11 cellular contexts compared by ENCODE assay signal in genomic region chr3:64188810-64189560, GRCh38. TPM values are rescaled to one million over a fixed set of nuclear protein-coding genes. Genes with fewer than 3 reads are reported as not detected.
DNase-seq lines count a peak whose midpoint lies in the region; FAIRE-seq and TF ChIP-seq lines count a peak whose summit lies in the region.
"Had no signal": no experiment of that assay in that cellular context is flagged by ENCODE, and none has a peak within 500 bp of the region (broad histone marks: within the 10 kb centered on the region; RNA-seq: fewer than 3 reads in every experiment).

No MANE protein-coding gene starts in this region.

- H3K27me3 Mint-ChIP-seq in mesothelial cell of epicardium (ENCODE audit: low read depth) = no peaks in the 10 kb centered on the region

- H3K4me3 Mint-ChIP-seq in mesothelial cell of epicardium = no peak overlapping the region

- intact Hi-C loops in endothelial cell of umbilical vein (cut with micrococcal nuclease) = loop anchor here (1.0 to 5.0 kb wide), 4 partner anchors 78 to 208 kb away; partner anchors contain the start of gene PSMD6
- intact Hi-C loops in vagina (cut with DNase I) = no loop called here

- H2AFZ ChIP-seq in endothelial cell of umbilical vein (ENCODE audit: low read depth, low read length) = peak overlapping the region; percentile 53

- FAIRE-seq in endothelial cell of umbilical vein (lab: Jason Lieb, UNC) = peak; percentile 92
- FAIRE-seq: islet of Langerhans had no signal

- dilution Hi-C loops in endothelial cell of umbilical vein (cut with MboI; ENCODE audit: extremely low pct_ligation_motif_present, low sequenced_read_pairs) = no loop called here

- POLR2A ChIA-PET in endothelial cell of umbilical vein (lab: Charles Lee) = no interaction called here

- DNase-seq in NCI-H510A treated with DMSO at 0.1 percent for 48 hours (lab: John Stamatoyannopoulos, UW) (peak; percentile 47), NCI-H510A (lab: John Stamatoyannopoulos, UW) (no peak), endothelial cell of umbilical vein (ENCODE audit: low read depth, low spot score) (peak; percentile 98), mesothelial cell of epicardium (ENCODE audit: low spot score in 2 of 2, unreplicated experiment in 2 of 2) (no peak), vagina (ENCODE audit: extremely low spot score in 2 of 2) (no peak), HPDE6-E6E7 (ENCODE audit: extremely low spot score) (no peak), cerebellar nuclear complex (lab: John Stamatoyannopoulos, UW) (no peak)
- no peak for DNase-seq in central memory CD4-positive, alpha-beta T cell
- DNase-seq: AML-193 had no signal

- peaks cover 40% of the 10 kb centered on the region for H3K4me1 ChIP-seq in endothelial cell of umbilical vein (ENCODE audit: control insufficient read depth, extremely low read depth, insufficient read depth, low read length)
- peaks cover 75% of the 10 kb centered on the region for H3K4me1 ChIP-seq in vagina

- peaks cover 55% of the 10 kb centered on the region for H3K4me1 Mint-ChIP-seq in mesothelial cell of epicardium

- H3K27ac ChIP-seq in endothelial cell of umbilical vein (ENCODE audit: insufficient read depth, low read depth, low read length) = peak overlapping the region; percentile 84
- H3K27ac ChIP-seq in vagina = peak overlapping the region; percentile 80
- H3K27ac ChIP-seq: VCaP had no signal

- peak overlapping the region; percentile 58 for H3K4me2 ChIP-seq in endothelial cell of umbilical vein (ENCODE audit: insufficient read depth, low read length)

- no TSS peak for BruUV-seq in endothelial cell of umbilical vein (replicated peaks; lab: Mats Ljungman, UMichigan)

- H3K36me3 Mint-ChIP-seq in mesothelial cell of epicardium = peaks cover 22% of the 10 kb centered on the region

- H4K20me1 ChIP-seq in endothelial cell of umbilical vein (replicated peaks; ENCODE audit: control insufficient read depth, extremely low read depth, insufficient read depth, low read length) = no peaks in the 10 kb centered on the region

- TF ChIP-seq CTCF in endothelial cell of umbilical vein (IDR thresholded peaks at IDR 0.05; ENCODE audit: extremely low read depth in 1 of 2, insufficient read depth in 1 of 2, low read depth in 1 of 2, low read length in 2 of 2) (no peak), mesothelial cell of epicardium (IDR thresholded peaks at IDR 0.05; ENCODE audit: unreplicated experiment) (no peak), vagina (IDR thresholded peaks at IDR 0.05) (no peak)

- TF ChIP-seq POLR2A in endothelial cell of umbilical vein (IDR thresholded peaks at IDR 0.05; ENCODE audit: low read depth, low read length) (no peak), vagina (IDR thresholded peaks at IDR 0.05) (no peak)

- H3K36me3 ChIP-seq in endothelial cell of umbilical vein (ENCODE audit: control insufficient read depth in 2 of 2, extremely low read depth in 1 of 2, insufficient read depth in 2 of 2, low read length in 2 of 2) (no peaks in the 10 kb centered on the region), vagina (no peaks in the 10 kb centered on the region)

- H3K9me1 ChIP-seq in endothelial cell of umbilical vein (replicated peaks; ENCODE audit: control insufficient read depth, extremely low read depth, insufficient read depth, low read length) = no peaks in the 10 kb centered on the region

- H3K9ac ChIP-seq in endothelial cell of umbilical vein (replicated peaks; ENCODE audit: extremely low read depth, insufficient read depth, low read length) = peak overlapping the region; percentile 27

- H3K27me3 ChIP-seq in endothelial cell of umbilical vein (ENCODE audit: control insufficient read depth in 2 of 2, insufficient read depth in 2 of 2, low read length in 2 of 2) = no peaks in the 10 kb centered on the region
- H3K27me3 ChIP-seq in vagina = no peaks in the 10 kb centered on the region

- CTCF ChIA-PET in endothelial cell of umbilical vein (lab: Charles Lee) = interaction anchor here (1.8 to 3.7 kb wide), 2 partner anchors 31 to 36 kb away, joined by 7 to 37 read pairs; partner anchors contain the start of gene PRICKLE2

- H3K27ac Mint-ChIP-seq in mesothelial cell of epicardium = peak overlapping the region; percentile 93

- peaks cover 13% of the 10 kb centered on the region for H3K9me3 Mint-ChIP-seq in mesothelial cell of epicardium

- H3K4me3 ChIP-seq in endothelial cell of umbilical vein (replicated peaks in 1 of 3; ENCODE audit: insufficient read depth in 1 of 3, low read depth in 1 of 3, low read length in 3 of 3) = no peak overlapping the region
- no peak overlapping the region for H3K4me3 ChIP-seq in vagina

- H3K9me3 ChIP-seq in endothelial cell of umbilical vein (replicated peaks; ENCODE audit: control insufficient read depth, insufficient read depth, low read length) (no peaks in the 10 kb centered on the region), vagina (no peaks in the 10 kb centered on the region)

- no peaks in the 10 kb centered on the region for H3K79me2 ChIP-seq in endothelial cell of umbilical vein (ENCODE audit: control insufficient read depth, insufficient read depth, low read length)

TF ChIP-seq in endothelial cell of umbilical vein, 7 proteins besides CTCF, POLR2A, EP300 and RAD21:
- TF ChIP-seq EZH2 (IDR thresholded peaks at IDR 0.05; ENCODE audit: borderline replicate concordance, low read depth, low read length, severe bottlenecking) (no peak), GATA2 (IDR thresholded peaks at IDR 0.05; ENCODE audit: insufficient read depth, insufficient read length, low read depth, low read length) (peak; percentile 97), JUN (IDR thresholded peaks at IDR 0.05; ENCODE audit: borderline replicate concordance, insufficient read depth, insufficient read length, low read depth) (peak; percentile 97), MAX (IDR thresholded peaks at IDR 0.05; ENCODE audit: insufficient read depth, insufficient read length) (peak; percentile 28), POLR2AphosphoS5 (IDR thresholded peaks at IDR 0.05; ENCODE audit: insufficient read depth, low read depth, low read length) (peak; percentile 68), FOS (IDR thresholded peaks at IDR 0.05; ENCODE audit: borderline replicate concordance, insufficient read depth, low read length) (peak; percentile 99), MYC (IDR thresholded peaks at IDR 0.05; ENCODE audit: low read depth, low read length) (no peak)

RNA-seq across cellular contexts. Expression of gene PRICKLE2, which starts 36.3 kb away (rescaled TPM):
- 7.1 and 8.9 TPM in 2 replicates for total RNA-seq in endothelial cell of umbilical vein
- polyA plus RNA-seq in endothelial cell of umbilical vein = 2.8 and 3.0 TPM in 2 replicates
- 1.5 and 1.6 TPM in 2 replicates for polyA plus RNA-seq in endothelial cell of umbilical vein (2011; cell fraction: cytosol; rRNA removed)
- 12.1 and 12.7 TPM in 2 replicates for polyA plus RNA-seq in endothelial cell of umbilical vein (2011; cell fraction: nucleus; rRNA removed)
- 0.75 and 1.1 TPM in 2 replicates for polyA plus RNA-seq in endothelial cell of umbilical vein (2012)
- polyA minus RNA-seq in endothelial cell of umbilical vein = 16.5 and 17.3 TPM in 2 replicates
- not detected for polyA minus RNA-seq in endothelial cell of umbilical vein (2011; cell fraction: cytosol; rRNA and poly(A)+ RNA removed)
- polyA minus RNA-seq in endothelial cell of umbilical vein (2011; cell fraction: nucleus; rRNA and poly(A)+ RNA removed) = 39.9 and 44.2 TPM in 2 replicates
- total RNA-seq in mesothelial cell of epicardium = 41.3 to 46.2 TPM (median 43.2 TPM) in 3 replicates
- 39.3 TPM for total RNA-seq in vagina

Comparison
In these comparisons a context has a peak if more than half of its experiments do, and no peak if none do; other contexts are left out.
1. DNase-seq: peak in NCI-H510A treated with DMSO at 0.1 percent for 48 hours (single experiment) and endothelial cell of umbilical vein (single experiment); none in NCI-H510A (single experiment), mesothelial cell of epicardium (0 of 2), vagina (0 of 2), HPDE6-E6E7 (single experiment), central memory CD4-positive, alpha-beta T cell (single experiment) and cerebellar nuclear complex (0 of 2).